Comparison of ENCODE assay signal across 20 cellular contexts in the genomic region with DNA sequence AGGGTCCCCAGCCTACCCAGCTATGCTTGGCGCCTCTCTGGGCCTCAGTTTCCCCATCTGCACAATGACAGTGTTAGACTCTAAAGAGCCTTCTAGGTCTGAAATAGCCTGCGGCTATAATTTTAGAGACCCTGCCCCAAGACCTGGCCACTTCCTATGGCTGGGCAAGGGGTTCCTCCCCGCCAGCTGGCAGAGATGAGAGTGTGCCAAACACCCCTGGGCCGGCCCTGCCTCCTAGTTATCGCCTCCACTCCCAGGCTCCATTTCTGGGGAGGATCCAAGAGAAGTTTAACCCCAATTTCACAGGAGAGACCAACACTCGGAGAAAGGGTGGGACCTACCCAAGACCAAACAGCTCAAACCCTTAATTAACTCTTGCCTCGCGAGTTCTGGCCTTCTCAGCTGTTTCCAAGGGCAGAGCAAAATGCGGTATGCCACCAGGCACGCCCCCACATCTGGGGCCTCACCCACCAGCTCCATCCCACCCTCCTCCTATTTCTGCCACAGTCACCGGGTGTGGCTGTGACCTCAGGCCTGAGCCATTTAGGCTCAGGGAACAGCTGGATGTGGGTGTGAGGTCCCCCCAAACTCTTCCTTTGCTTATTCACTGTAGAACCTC. TPM values are rescaled to one million over a fixed set of nuclear protein-coding genes. Genes with fewer than 3 reads are reported as not detected.
DNase-seq lines count a peak whose midpoint lies in the region; ATAC-seq and TF ChIP-seq lines count a peak whose summit lies in the region.
"Had no signal": no experiment of that assay in that cellular context is flagged by ENCODE, and none has a peak within 500 bp of the region (broad histone marks: within the 10 kb centered on the region; RNA-seq: fewer than 3 reads in every experiment).

No MANE protein-coding gene starts in this region.

- H3K9me3 ChIP-seq in left ventricle myocardium inferior (replicated peaks), result no peaks in the 10 kb centered on the region
- H3K9me3 ChIP-seq: prostate gland, upper lobe of left lung had no signal

- H3K36me3 ChIP-seq in left ventricle myocardium inferior (no peaks in the 10 kb centered on the region), H7 (replicated peaks; ENCODE audit: control insufficient read depth, insufficient read depth, low read length) (no peaks in the 10 kb centered on the region)
- H3K36me3 ChIP-seq: prostate gland, upper lobe of left lung had no signal

- H3K27me3 ChIP-seq in left ventricle myocardium inferior (ENCODE audit: low read depth) (no peaks in the 10 kb centered on the region), foreskin keratinocyte (no peaks in the 10 kb centered on the region), H7 (ENCODE audit: control insufficient read depth, insufficient read depth, low read length) (peaks cover 4% of the 10 kb centered on the region; the same call in 1 of the 2 replicates)
- H3K27me3 ChIP-seq: upper lobe of left lung had no signal

- H3K4me1 ChIP-seq in left ventricle myocardium inferior (peaks cover 17% of the 10 kb centered on the region), foreskin keratinocyte (no peaks in the 10 kb centered on the region)
- H3K4me1 ChIP-seq: prostate gland had no signal

- H3K9me3 Mint-ChIP-seq in naive thymus-derived CD8-positive, alpha-beta T cell, result no peaks in the 10 kb centered on the region
- H3K9me3 Mint-ChIP-seq: activated naive CD8-positive, alpha-beta T cell treated with anti-CD3 and anti-CD28 coated beads for 36 hours; activated T-helper 1 cell treated with anti-CD3 and anti-CD28 coated beads, Interleukin-12 subunit alpha, Interleukin-12 subunit beta, Interleukin-2, Interleukin-4 antibody, amounts not matched to agents 30 ng/mL and 10 ng/mL and 1 ng/mL, durations not matched to agents 14 hours and 24 hours and 36 hours; CD14-positive monocyte had no signal

- H3K4me1 Mint-ChIP-seq in naive thymus-derived CD8-positive, alpha-beta T cell, result peaks cover 11 to 29% (median 15%) of the 10 kb centered on the region in 4 donors

- DNase-seq in cardiac septum (ENCODE audit: low spot score), result peak; percentile 22
- no peak for DNase-seq in left ventricle myocardium inferior
- peak; percentile 29 for DNase-seq in NCI-H69 (lab: John Stamatoyannopoulos, UW)
- DNase-seq in foreskin keratinocyte, result no peak
- DNase-seq in dermis blood vessel endothelial cell, result no peak
- no peak for DNase-seq in hippocampal formation (lab: John Stamatoyannopoulos, UW)
- DNase-seq in naive thymus-derived CD8-positive, alpha-beta T cell, result no peak
- no peak for DNase-seq in H7
- DNase-seq: ACHN; activated naive CD8-positive, alpha-beta T cell treated with anti-CD3 and anti-CD28 coated beads for 36 hours; HCEC 1CT; hypothalamus; Karpas-422; NCI-H2107; NCI-H526; upper lobe of left lung had no signal

- intact Hi-C loops in cardiac septum (cut with DNase I) (loop anchor here (5.0 to 10.0 kb wide), 2 partner anchors 57 to 240 kb away; a partner anchor contains a TSS), left ventricle myocardium inferior (cut with micrococcal nuclease) (no loop called here)

- H3K27me3 Mint-ChIP-seq in naive thymus-derived CD8-positive, alpha-beta T cell, result peaks cover 0 to 6% (median 0%) of the 10 kb centered on the region in 5 donors
- H3K27me3 Mint-ChIP-seq: activated naive CD8-positive, alpha-beta T cell treated with anti-CD3 and anti-CD28 coated beads for 36 hours had no signal

- no peak for TF ChIP-seq CTCF in left ventricle myocardium inferior (IDR thresholded peaks at IDR 0.05; ENCODE audit: borderline replicate concordance)
- TF ChIP-seq CTCF in foreskin keratinocyte (conservative IDR thresholded peaks at IDR 0.05), result no peak

- H3K36me3 Mint-ChIP-seq in naive thymus-derived CD8-positive, alpha-beta T cell, result no peaks in the 10 kb centered on the region
- H3K36me3 Mint-ChIP-seq: activated naive CD8-positive, alpha-beta T cell treated with anti-CD3 and anti-CD28 coated beads for 36 hours; CD14-positive monocyte had no signal

- no peak overlapping the region for H3K4me3 Mint-ChIP-seq in naive thymus-derived CD8-positive, alpha-beta T cell
- H3K4me3 Mint-ChIP-seq: activated naive CD8-positive, alpha-beta T cell treated with anti-CD3 and anti-CD28 coated beads for 36 hours; activated T-helper 1 cell treated with anti-CD3 and anti-CD28 coated beads, Interleukin-12 subunit alpha, Interleukin-12 subunit beta, Interleukin-2, Interleukin-4 antibody, amounts not matched to agents 30 ng/mL and 10 ng/mL and 1 ng/mL, durations not matched to agents 14 hours and 24 hours and 36 hours; CD14-positive monocyte had no signal

- no peak overlapping the region for H3K27ac ChIP-seq in left ventricle myocardium inferior (replicated peaks)
- H3K27ac ChIP-seq in foreskin keratinocyte, result no peak overlapping the region
- H3K27ac ChIP-seq: prostate gland, upper lobe of left lung had no signal

- H3K4me3 ChIP-seq in left ventricle myocardium inferior (no peak overlapping the region), H7 (ENCODE audit: insufficient read depth, low read depth, low read length) (no peak overlapping the region)
- H3K4me3 ChIP-seq: prostate gland, upper lobe of left lung had no signal

- POLR2A ChIA-PET in naive thymus-derived CD8-positive, alpha-beta T cell (lab: Charles Lee), result no interaction called here

- peak; percentile 14 for ATAC-seq in foreskin keratinocyte
- ATAC-seq in naive thymus-derived CD8-positive, alpha-beta T cell, result no peak

- H3K27ac Mint-ChIP-seq in naive thymus-derived CD8-positive, alpha-beta T cell, result peak overlapping the region in 3 of 10 donors; percentile 33 to 60 (median 37)
- H3K27ac Mint-ChIP-seq: activated naive CD8-positive, alpha-beta T cell treated with anti-CD3 and anti-CD28 coated beads for 36 hours; activated T-helper 1 cell treated with anti-CD3 and anti-CD28 coated beads, Interleukin-12 subunit alpha, Interleukin-12 subunit beta, Interleukin-2, Interleukin-4 antibody, amounts not matched to agents 30 ng/mL and 10 ng/mL and 1 ng/mL, durations not matched to agents 14 hours and 24 hours and 36 hours; CD14-positive monocyte had no signal

RNA-seq across cellular contexts. Expression of a gene that starts 35.7 kb away (rescaled TPM):
- total RNA-seq in cardiac septum (20.3 TPM), left ventricle myocardium inferior (25.7 TPM), foreskin keratinocyte (0.20 and 0.25 TPM in 2 replicates), dermis blood vessel endothelial cell (2.9 and 4.1 TPM in 2 replicates)
- 0.11 and 0.13 TPM in 2 replicates for polyA plus RNA-seq in foreskin keratinocyte
- not detected for total RNA-seq in naive thymus-derived CD8-positive, alpha-beta T cell
- under 1 TPM in 1 of 3 donors, not detected in 2; 0.19 TPM for polyA plus RNA-seq in naive thymus-derived CD8-positive, alpha-beta T cell
- total RNA-seq in H7 (2014; rRNA removed; shearing (Covaris generic)), result 11.6 and 12.3 TPM in 2 replicates
- total RNA-seq: activated naive CD8-positive, alpha-beta T cell treated with anti-CD3 and anti-CD28 coated beads for 36 hours; activated T-helper 1 cell treated with anti-CD3 and anti-CD28 coated beads, Interleukin-12 subunit alpha, Interleukin-12 subunit beta, Interleukin-2, Interleukin-4 antibody, amounts not matched to agents 30 ng/mL and 10 ng/mL and 1 ng/mL, durations not matched to agents 14 hours and 24 hours and 36 hours; T-helper 2 cell treated with Interferon-gamma antibody and Interleukin-4, amounts not matched to agents 100 ng/mL and 5 ng/mL, for 36 hours had no signal
- polyA plus RNA-seq: CD14-positive monocyte had no signal

RNA-seq across cellular contexts. Expression of a gene that starts 58.6 kb away (rescaled TPM):
- total RNA-seq in cardiac septum (137 TPM), left ventricle myocardium inferior (116 TPM), foreskin keratinocyte (73.7 and 78.4 TPM in 2 replicates), dermis blood vessel endothelial cell (90.5 and 137 TPM in 2 replicates)
- 25.3 and 31.1 TPM in 2 replicates for polyA plus RNA-seq in foreskin keratinocyte
- 10 to 100 TPM; 32.2 to 36.6 TPM for total RNA-seq in naive thymus-derived CD8-positive, alpha-beta T cell
- polyA plus RNA-seq in naive thymus-derived CD8-positive, alpha-beta T cell, result 10 to 100 TPM; 19.8 to 31.8 (median 27.2) TPM
- 94.8 and 99.3 TPM in 2 replicates for total RNA-seq in H7 (2014; rRNA removed; shearing (Covaris generic))

Comparison
In these comparisons a context has a peak if more than half of its experiments do, and no peak if none do; other contexts are left out.
1. DNase-seq: peak in cardiac septum (single experiment) and NCI-H69 (single experiment); none in left ventricle myocardium inferior (single experiment), foreskin keratinocyte (0 of 2), dermis blood vessel endothelial cell (single experiment), hippocampal formation (0 of 2), naive thymus-derived CD8-positive, alpha-beta T cell (0 of 10) and H7 (single experiment).